29 cellular contexts compared by ENCODE assay signal in the genomic region with DNA sequence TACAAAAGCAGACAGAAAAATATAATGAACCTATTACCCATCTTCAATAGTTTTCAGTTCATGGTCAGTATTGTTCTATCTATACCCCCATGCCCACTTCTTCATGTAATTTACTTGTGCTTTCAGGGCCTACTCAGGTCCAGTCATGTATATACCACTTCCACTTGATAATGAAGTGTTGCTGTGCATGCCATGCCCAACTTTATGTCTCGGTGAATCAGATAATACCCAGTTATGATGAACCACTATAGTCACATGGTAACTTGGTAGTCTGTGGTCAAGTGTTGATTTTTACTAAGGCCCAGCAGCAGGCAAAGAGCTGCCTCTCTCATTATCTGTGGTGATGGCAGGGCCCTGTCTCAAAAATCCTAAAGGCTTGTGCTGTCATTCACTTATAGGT.
"Had no signal": no experiment of that assay in that cellular context is flagged by ENCODE, and none has a peak within 500 bp of the region (broad histone marks: within the 10 kb centered on the region; RNA-seq: fewer than 3 reads in every experiment).

No MANE protein-coding gene starts in this region.

- H3K36me3 ChIP-seq: neutrophil, pancreas, right lobe of liver, sigmoid colon, stomach, thoracic aorta, thyroid gland, tibial nerve, upper lobe of left lung, vagina had no signal

- H3K4me3 Mint-ChIP-seq: naive B cell; naive thymus-derived CD8-positive, alpha-beta T cell; natural killer cell treated with Interleukin-12 subunit alpha and Interleukin-12 subunit beta and Interleukin-15 and Interleukin-18, amount 100 ng/mL, for 72 hours; nephron progenitor cell; neural crest cell; stimulated activated naive B cell treated with anti-CD40 and anti-IgM and Interleukin-4, amounts not matched to agents 10 μg/mL and 1 μg/mL and 100 μg/mL, for 72 hours; stimulated activated naive CD8-positive, alpha-beta T cell treated with anti-CD3 and anti-CD28 coated beads, Interleukin-15, Interleukin-2, amounts not matched to agents 100 ng/mL and 50 ng/mL, for 24 hours had no signal

- DNase-seq: naive B cell; naive thymus-derived CD8-positive, alpha-beta T cell; nephron progenitor cell; nucleus accumbens; pancreas; psoas muscle; right cardiac atrium; right lobe of liver; sigmoid colon; small intestine; stimulated activated CD4-positive, alpha-beta T cell treated with anti-CD3 and anti-CD28 coated beads, Interleukin-15, amount 100 ng/mL, for 24 hours; stimulated activated CD4-positive, alpha-beta T cell treated with anti-CD3 and anti-CD28 coated beads, Interleukin-2, amount 100 ng/mL, for 24 hours; stimulated activated CD4-positive, alpha-beta T cell treated with anti-CD3 and anti-CD28 coated beads, Interleukin-2, amount 100 ng/mL, for 48 hours; stimulated activated CD4-positive, alpha-beta T cell treated with anti-CD3 and anti-CD28 coated beads, Interleukin-4, amount 100 ng/mL, for 24 hours; stimulated activated naive B cell treated with anti-CD40 and anti-IgM and Interleukin-4, amounts not matched to agents 10 μg/mL and 1 μg/mL and 100 μg/mL, for 72 hours; stimulated activated naive CD4-positive, alpha-beta T cell treated with Interleukin-2 at 50 U/mL for 16 hours; stomach; thyroid gland; trophoblast cell; upper lobe of left lung had no signal

- ATAC-seq: naive thymus-derived CD8-positive, alpha-beta T cell; natural killer cell treated with Interleukin-12 subunit alpha and Interleukin-12 subunit beta and Interleukin-15 and Interleukin-18, amount 100 ng/mL, for 72 hours; pancreas; psoas muscle; right cardiac atrium; right lobe of liver; stimulated activated naive B cell treated with anti-CD40 and anti-IgM and Interleukin-4, amounts not matched to agents 10 μg/mL and 1 μg/mL and 100 μg/mL, for 72 hours had no signal

- H3K27ac ChIP-seq: neutrophil, pancreas, psoas muscle, right lobe of liver, sigmoid colon, stomach, thoracic aorta, thyroid gland, tibial nerve, upper lobe of left lung, vagina had no signal

- H3K27ac Mint-ChIP-seq: naive B cell; naive thymus-derived CD8-positive, alpha-beta T cell; natural killer cell treated with Interleukin-12 subunit alpha and Interleukin-12 subunit beta and Interleukin-15 and Interleukin-18, amount 100 ng/mL, for 72 hours; nephron progenitor cell; progenitor cell of endocrine pancreas; stimulated activated naive B cell treated with anti-CD40 and anti-IgM and Interleukin-4, amounts not matched to agents 10 μg/mL and 1 μg/mL and 100 μg/mL, for 72 hours; stimulated activated naive CD8-positive, alpha-beta T cell treated with anti-CD3 and anti-CD28 coated beads, Interleukin-15, Interleukin-2, amounts not matched to agents 100 ng/mL and 50 ng/mL, for 24 hours had no signal

- FAIRE-seq: pancreas, small intestine, urothelium cell line had no signal

- H3K36me3 Mint-ChIP-seq: naive B cell; natural killer cell treated with Interleukin-12 subunit alpha and Interleukin-12 subunit beta and Interleukin-15 and Interleukin-18, amount 100 ng/mL, for 72 hours; stimulated activated naive B cell treated with anti-CD40 and anti-IgM and Interleukin-4, amounts not matched to agents 10 μg/mL and 1 μg/mL and 100 μg/mL, for 72 hours had no signal

- H3K4me1 Mint-ChIP-seq: naive B cell; naive thymus-derived CD8-positive, alpha-beta T cell; nephron progenitor cell; neural crest cell; stimulated activated naive B cell treated with anti-CD40 and anti-IgM and Interleukin-4, amounts not matched to agents 10 μg/mL and 1 μg/mL and 100 μg/mL, for 72 hours had no signal

- H3K4me1 ChIP-seq: psoas muscle, sigmoid colon, thyroid gland, tibial nerve, upper lobe of left lung, vagina had no signal

- H3K27me3 Mint-ChIP-seq: progenitor cell of endocrine pancreas; stimulated activated naive CD8-positive, alpha-beta T cell treated with anti-CD3 and anti-CD28 coated beads, Interleukin-15, Interleukin-2, amounts not matched to agents 100 ng/mL and 50 ng/mL, for 24 hours had no signal

- H3K9me3 Mint-ChIP-seq: natural killer cell treated with Interleukin-12 subunit alpha and Interleukin-12 subunit beta and Interleukin-15 and Interleukin-18, amount 100 ng/mL, for 72 hours; nephron progenitor cell; stimulated activated naive B cell treated with anti-CD40 and anti-IgM and Interleukin-4, amounts not matched to agents 10 μg/mL and 1 μg/mL and 100 μg/mL, for 72 hours; stimulated activated naive CD8-positive, alpha-beta T cell treated with anti-CD3 and anti-CD28 coated beads, Interleukin-15, Interleukin-2, amounts not matched to agents 100 ng/mL and 50 ng/mL, for 24 hours had no signal

- H3K27me3 ChIP-seq: neutrophil, pancreas, right lobe of liver, sigmoid colon, stomach, thyroid gland, tibial nerve, upper lobe of left lung, vagina had no signal

- H3K4me3 ChIP-seq: pancreas, psoas muscle, right lobe of liver, sigmoid colon, stomach, thoracic aorta, thyroid gland, tibial nerve, upper lobe of left lung, vagina had no signal
